1 cellular context compared by ENCODE assay signal in genomic region chr10:75495434-75496190, GRCh38.
TF ChIP-seq lines count a peak whose summit lies in the region.

No MANE protein-coding gene starts in this region.

TF ChIP-seq in HepG2, 621 proteins besides CTCF, POLR2A, EP300 and RAD21 (continued from another document):
- TF ChIP-seq MNT (IDR thresholded peaks at IDR 0.05) (no peak), MAZ (IDR thresholded peaks at IDR 0.05; ENCODE audit: borderline replicate concordance, low read depth, low read length) (no peak), MAZ (CRISPR knock-in tag; IDR thresholded peaks at IDR 0.05; ENCODE audit: low read depth) (no peak), FOXM1 (CRISPR knock-in tag; IDR thresholded peaks at IDR 0.05) (no peak), HDAC2 (CRISPR knock-in tag; IDR thresholded peaks at IDR 0.05) (peak; percentile 44; the same call in 1 of the 2 replicates), SNRNP70 (IDR thresholded peaks at IDR 0.05; ENCODE audit: low read depth, low read length) (no peak), ZNF816 (CRISPR knock-in tag; IDR thresholded peaks at IDR 0.05; ENCODE audit: borderline replicate concordance) (0 out of 2 replicates have a peak, but pooled peaks have one; percentile 52), ZNF773 (CRISPR knock-in tag; IDR thresholded peaks at IDR 0.05; ENCODE audit: borderline replicate concordance) (no peak), SRSF1 (optimal IDR thresholded peaks at IDR 0.05; ENCODE audit: low read depth, low read length) (no peak), THAP8 (CRISPR knock-in tag; IDR thresholded peaks at IDR 0.05; ENCODE audit: borderline replicate concordance) (no peak), ZNF549 (CRISPR knock-in tag; IDR thresholded peaks at IDR 0.05) (no peak), IRX3 (CRISPR knock-in tag; IDR thresholded peaks at IDR 0.05; ENCODE audit: borderline replicate concordance, low read depth) (no peak), HMGA1 (CRISPR knock-in tag; conservative IDR thresholded peaks at IDR 0.05) (no peak), ZNF678 (CRISPR knock-in tag; IDR thresholded peaks at IDR 0.05) (no peak), PRDM15 (CRISPR knock-in tag; IDR thresholded peaks at IDR 0.05) (peak; percentile 59; the same call in 1 of the 2 replicates)
- TF ChIP-seq, protein P1, sequence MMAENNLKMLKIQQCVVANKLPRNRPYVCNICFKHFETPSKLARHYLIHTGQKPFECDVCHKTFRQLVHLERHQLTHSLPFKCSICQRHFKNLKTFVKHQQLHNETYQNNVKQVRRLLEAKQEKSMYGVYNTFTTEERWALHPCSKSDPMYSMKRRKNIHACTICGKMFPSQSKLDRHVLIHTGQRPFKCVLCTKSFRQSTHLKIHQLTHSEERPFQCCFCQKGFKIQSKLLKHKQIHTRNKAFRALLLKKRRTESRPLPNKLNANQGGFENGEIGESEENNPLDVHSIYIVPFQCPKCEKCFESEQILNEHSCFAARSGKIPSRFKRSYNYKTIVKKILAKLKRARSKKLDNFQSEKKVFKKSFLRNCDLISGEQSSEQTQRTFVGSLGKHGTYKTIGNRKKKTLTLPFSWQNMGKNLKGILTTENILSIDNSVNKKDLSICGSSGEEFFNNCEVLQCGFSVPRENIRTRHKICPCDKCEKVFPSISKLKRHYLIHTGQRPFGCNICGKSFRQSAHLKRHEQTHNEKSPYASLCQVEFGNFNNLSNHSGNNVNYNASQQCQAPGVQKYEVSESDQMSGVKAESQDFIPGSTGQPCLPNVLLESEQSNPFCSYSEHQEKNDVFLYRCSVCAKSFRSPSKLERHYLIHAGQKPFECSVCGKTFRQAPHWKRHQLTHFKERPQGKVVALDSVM (CRISPR knock-in tag; IDR thresholded peaks at IDR 0.05), result no peak
- TF ChIP-seq, protein P2, sequence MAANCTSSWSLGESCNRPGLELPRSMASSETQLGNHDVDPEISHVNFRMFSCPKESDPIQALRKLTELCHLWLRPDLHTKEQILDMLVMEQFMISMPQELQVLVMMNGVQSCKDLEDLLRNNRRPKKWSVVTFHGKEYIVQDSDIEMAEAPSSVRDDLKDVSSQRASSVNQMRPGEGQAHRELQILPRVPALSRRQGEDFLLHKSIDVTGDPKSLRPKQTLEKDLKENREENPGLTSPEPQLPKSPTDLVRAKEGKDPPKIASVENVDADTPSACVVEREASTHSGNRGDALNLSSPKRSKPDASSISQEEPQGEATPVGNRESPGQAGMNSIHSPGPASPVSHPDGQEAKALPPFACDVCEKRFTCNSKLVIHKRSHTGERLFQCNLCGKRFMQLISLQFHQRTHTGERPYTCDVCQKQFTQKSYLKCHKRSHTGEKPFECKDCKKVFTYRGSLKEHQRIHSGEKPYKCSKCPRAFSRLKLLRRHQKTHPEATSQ (CRISPR knock-in tag; IDR thresholded peaks at IDR 0.05; ENCODE audit: borderline replicate concordance), result no peak
